Comparison of ENCODE assay signal across 1 cellular context in genomic region chr7:152025077-152025936, GRCh38.
TF ChIP-seq lines count a peak whose summit lies in the region.

GALNT11 (plus strand) TSS chr7:152025674; CDS start chr7:152094228, 68,554 bp downstream.

TF ChIP-seq in HepG2, 621 proteins besides CTCF, POLR2A, EP300 and RAD21 (continued from another document and continues in another):
- 0 out of 2 replicates have a peak, but pooled peaks have one; percentile 14 for TF ChIP-seq MAF1 (CRISPR knock-in tag; IDR thresholded peaks at IDR 0.05; ENCODE audit: borderline replicate concordance)
- TF ChIP-seq ZNF652 (CRISPR knock-in tag; IDR thresholded peaks at IDR 0.05; ENCODE audit: borderline replicate concordance, low read depth), result no peak
- no peak for TF ChIP-seq KLF12 (CRISPR knock-in tag; IDR thresholded peaks at IDR 0.05; ENCODE audit: borderline replicate concordance)
- no peak for TF ChIP-seq ZNF343 (CRISPR knock-in tag; IDR thresholded peaks at IDR 0.05)
- TF ChIP-seq ARNTL (CRISPR knock-in tag; IDR thresholded peaks at IDR 0.05), result no peak; the same call in 1 of the 2 replicates
- peak; percentile 48; the same call in 1 of the 2 replicates for TF ChIP-seq MEIS2 (CRISPR knock-in tag; IDR thresholded peaks at IDR 0.05)
- TF ChIP-seq ZNF883 (CRISPR knock-in tag; IDR thresholded peaks at IDR 0.05; ENCODE audit: not compliant biosample characterization), result no peak
- no peak for TF ChIP-seq KDM6A (CRISPR knock-in tag; IDR thresholded peaks at IDR 0.05; ENCODE audit: low read depth)
- no peak for TF ChIP-seq PAX8 (CRISPR knock-in tag; IDR thresholded peaks at IDR 0.05; ENCODE audit: borderline replicate concordance)
- no peak for TF ChIP-seq ZNF143 (CRISPR knock-in tag; IDR thresholded peaks at IDR 0.05)
- no peak for TF ChIP-seq SKIL (CRISPR knock-in tag; IDR thresholded peaks at IDR 0.05; ENCODE audit: borderline replicate concordance)
- no peak for TF ChIP-seq TCF12 (IDR thresholded peaks at IDR 0.05)
- no peak for TF ChIP-seq TCF12 (CRISPR knock-in tag; IDR thresholded peaks at IDR 0.05)
- no peak for TF ChIP-seq MTERF4 (CRISPR knock-in tag; IDR thresholded peaks at IDR 0.05)
- no peak for TF ChIP-seq CCAR2 (optimal IDR thresholded peaks at IDR 0.05; ENCODE audit: low read depth, low read length)
- TF ChIP-seq CEBPG (CRISPR knock-in tag; IDR thresholded peaks at IDR 0.05), result peak; percentile 48; the same call in 1 of the 2 replicates
- TF ChIP-seq SIX1 (CRISPR knock-in tag; IDR thresholded peaks at IDR 0.05; ENCODE audit: borderline replicate concordance), result no peak
- no peak for TF ChIP-seq SRSF9 (IDR thresholded peaks at IDR 0.05; ENCODE audit: borderline replicate concordance, insufficient read depth, low read depth, low read length, poor library complexity, severe bottlenecking)
- TF ChIP-seq SRSF4 (IDR thresholded peaks at IDR 0.05; ENCODE audit: low read depth, low read length, poor library complexity, severe bottlenecking), result no peak
- no peak for TF ChIP-seq CHD4 (IDR thresholded peaks at IDR 0.05; ENCODE audit: borderline replicate concordance, low read length)
- TF ChIP-seq ZIK1 (CRISPR knock-in tag; IDR thresholded peaks at IDR 0.05; ENCODE audit: borderline replicate concordance, low read depth), result no peak
- TF ChIP-seq ZNF383 (CRISPR knock-in tag; IDR thresholded peaks at IDR 0.05; ENCODE audit: borderline replicate concordance), result no peak
- no peak for TF ChIP-seq GLI4 (CRISPR knock-in tag; IDR thresholded peaks at IDR 0.05; ENCODE audit: borderline replicate concordance)
- TF ChIP-seq ZNF510 (CRISPR knock-in tag; IDR thresholded peaks at IDR 0.05; ENCODE audit: low read depth), result no peak
- TF ChIP-seq XRCC5 (optimal IDR thresholded peaks at IDR 0.05; ENCODE audit: low read length), result no peak
- no peak for TF ChIP-seq ZNF615 (CRISPR knock-in tag; IDR thresholded peaks at IDR 0.05; ENCODE audit: borderline replicate concordance)
- no peak for TF ChIP-seq ZNF850 (CRISPR knock-in tag; conservative IDR thresholded peaks at IDR 0.05)
- no peak for TF ChIP-seq IRF9 (CRISPR knock-in tag; IDR thresholded peaks at IDR 0.05; ENCODE audit: borderline replicate concordance)
- TF ChIP-seq E2F5 (CRISPR knock-in tag; conservative IDR thresholded peaks at IDR 0.05), result no peak
- no peak for TF ChIP-seq U2AF1 (optimal IDR thresholded peaks at IDR 0.05; ENCODE audit: low read depth, low read length)
- TF ChIP-seq GABPA (IDR thresholded peaks at IDR 0.05; ENCODE audit: low read depth, low read length), result no peak
- no peak for TF ChIP-seq GABPA (CRISPR knock-in tag; IDR thresholded peaks at IDR 0.05; ENCODE audit: low read depth)
- no peak for TF ChIP-seq ZNF704 (CRISPR knock-in tag; IDR thresholded peaks at IDR 0.05; ENCODE audit: borderline replicate concordance)
- TF ChIP-seq MTF1 (CRISPR knock-in tag; IDR thresholded peaks at IDR 0.05), result no peak
- no peak for TF ChIP-seq RBM39 (IDR thresholded peaks at IDR 0.05; ENCODE audit: low read depth, low read length, poor library complexity, severe bottlenecking)
- TF ChIP-seq MXI1 (IDR thresholded peaks at IDR 0.05; ENCODE audit: borderline replicate concordance, low read depth, low read length), result no peak
- no peak for TF ChIP-seq WIZ (CRISPR knock-in tag; IDR thresholded peaks at IDR 0.05)
- TF ChIP-seq ZNF292 (CRISPR knock-in tag; IDR thresholded peaks at IDR 0.05; ENCODE audit: borderline replicate concordance, low read depth), result no peak
- TF ChIP-seq TIGD3 (CRISPR knock-in tag; IDR thresholded peaks at IDR 0.05; ENCODE audit: borderline replicate concordance), result no peak
- TF ChIP-seq SNAPC2 (CRISPR knock-in tag; IDR thresholded peaks at IDR 0.05), result no peak
- TF ChIP-seq GATAD2A (CRISPR knock-in tag; IDR thresholded peaks at IDR 0.05), result 0 out of 2 replicates have a peak, but pooled peaks have one; percentile 34
- TF ChIP-seq PTBP1 (IDR thresholded peaks at IDR 0.05; ENCODE audit: low read depth, low read length, poor library complexity, severe bottlenecking), result no peak
- no peak for TF ChIP-seq THAP8 (CRISPR knock-in tag; IDR thresholded peaks at IDR 0.05; ENCODE audit: borderline replicate concordance)
- no peak for TF ChIP-seq ZNF10 (CRISPR knock-in tag; IDR thresholded peaks at IDR 0.05; ENCODE audit: borderline replicate concordance, low read depth)
- TF ChIP-seq PRDM10 (CRISPR knock-in tag; IDR thresholded peaks at IDR 0.05; ENCODE audit: low read depth), result no peak
- no peak for TF ChIP-seq U2AF2 (IDR thresholded peaks at IDR 0.05; ENCODE audit: low read depth, low read length)
- no peak for TF ChIP-seq MXD4 (CRISPR knock-in tag; IDR thresholded peaks at IDR 0.05)
- peak; percentile 96 for TF ChIP-seq HNRNPLL (IDR thresholded peaks at IDR 0.05; ENCODE audit: low read depth, low read length, poor library complexity, severe bottlenecking)
- no peak for TF ChIP-seq EHMT2 (IDR thresholded peaks at IDR 0.05; ENCODE audit: borderline replicate concordance, low read depth, low read length)
- TF ChIP-seq BCL6 (CRISPR knock-in tag; IDR thresholded peaks at IDR 0.05), result no peak
- TF ChIP-seq ZNF562 (CRISPR knock-in tag; IDR thresholded peaks at IDR 0.05; ENCODE audit: borderline replicate concordance), result no peak
- TF ChIP-seq NONO (IDR thresholded peaks at IDR 0.05), result no peak
- TF ChIP-seq NONO (CRISPR knock-in tag; conservative IDR thresholded peaks at IDR 0.05), result 0 out of 2 replicates have a peak, but pooled peaks have one; percentile 40
- TF ChIP-seq GMEB1 (CRISPR knock-in tag; IDR thresholded peaks at IDR 0.05; ENCODE audit: borderline replicate concordance), result peak; percentile 62
- peak; percentile 49; the same call in 1 of the 2 replicates for TF ChIP-seq ZSCAN21 (CRISPR knock-in tag; IDR thresholded peaks at IDR 0.05; ENCODE audit: borderline replicate concordance)
- no peak for TF ChIP-seq PATZ1 (CRISPR knock-in tag; IDR thresholded peaks at IDR 0.05)
- no peak for TF ChIP-seq PAF1 (CRISPR knock-in tag; IDR thresholded peaks at IDR 0.05)
